14 cellular contexts compared by ENCODE assay signal in genomic region chr20:1892122-1892385, GRCh38. TPM values are rescaled to one million over a fixed set of nuclear protein-coding genes. Genes with fewer than 3 reads are reported as not detected.
"Had no signal": no experiment of that assay in that cellular context is flagged by ENCODE, and none has a peak within 500 bp of the region (broad histone marks: within the 10 kb centered on the region; RNA-seq: fewer than 3 reads in every experiment).

No MANE protein-coding gene starts in this region.

- H3K4me3 ChIP-seq: heart left ventricle, skin epidermis, tibial nerve, vagina had no signal

- H3K9me3 Mint-ChIP-seq: activated CD4-positive, alpha-beta memory T cell treated with anti-CD3 and anti-CD28 coated beads for 36 hours; activated naive CD8-positive, alpha-beta T cell treated with anti-CD3 and anti-CD28 coated beads for 36 hours; activated T-cell treated with anti-CD3 and anti-CD28 coated beads, Interleukin-2, amount 50 U/mL, for 72 hours; memory B cell had no signal

- H3K9me3 ChIP-seq: heart left ventricle, tibial nerve, vagina had no signal

- H3K36me3 ChIP-seq: heart left ventricle, tibial nerve, vagina had no signal

- H3K27ac ChIP-seq: tibial nerve had no signal

- H3K36me3 Mint-ChIP-seq: activated CD4-positive, alpha-beta memory T cell treated with anti-CD3 and anti-CD28 coated beads for 36 hours; activated naive CD8-positive, alpha-beta T cell treated with anti-CD3 and anti-CD28 coated beads for 36 hours had no signal

- H3K4me3 Mint-ChIP-seq: activated CD4-positive, alpha-beta memory T cell treated with anti-CD3 and anti-CD28 coated beads for 36 hours; activated naive CD8-positive, alpha-beta T cell treated with anti-CD3 and anti-CD28 coated beads for 36 hours; activated T-cell treated with anti-CD3 and anti-CD28 coated beads, Interleukin-2, amount 50 U/mL, for 72 hours; memory B cell had no signal

- DNase-seq: activated CD4-positive, alpha-beta memory T cell treated with anti-CD3 and anti-CD28 coated beads for 36 hours; activated gamma-delta T cell treated with Interleukin-2 at 50 U/mL for 16 hours; activated naive CD8-positive, alpha-beta T cell treated with anti-CD3 and anti-CD28 coated beads for 36 hours; activated T-cell treated with anti-CD3 and anti-CD28 coated beads, Interleukin-2, amount 50 U/mL, for 72 hours; anterior cingulate cortex; effector CD4-positive, alpha-beta T cell; foreskin melanocyte; T1000 had no signal

- H3K27ac Mint-ChIP-seq: activated CD4-positive, alpha-beta memory T cell treated with anti-CD3 and anti-CD28 coated beads for 36 hours; activated naive CD8-positive, alpha-beta T cell treated with anti-CD3 and anti-CD28 coated beads for 36 hours; activated T-cell treated with anti-CD3 and anti-CD28 coated beads, Interleukin-2, amount 50 U/mL, for 72 hours; memory B cell had no signal

- H3K27me3 ChIP-seq: vagina had no signal

- ATAC-seq: activated T-cell treated with anti-CD3 and anti-CD28 coated beads, Interleukin-2, amount 50 U/mL, for 72 hours; heart left ventricle; left lobe of liver had no signal

RNA-seq across cellular contexts. Expression of gene SIRPA, which starts 3.2 kb away (rescaled TPM):
- total RNA-seq: activated CD4-positive, alpha-beta memory T cell treated with anti-CD3 and anti-CD28 coated beads for 36 hours had no signal
